Comparison of ENCODE assay signal across 13 cellular contexts in genomic region chr7:51314726-51315125, GRCh38. TPM values are rescaled to one million over a fixed set of nuclear protein-coding genes. Genes with fewer than 3 reads are reported as not detected.
DNase-seq lines count a peak whose midpoint lies in the region; ATAC-seq and TF ChIP-seq lines count a peak whose summit lies in the region.
"Had no signal": no experiment of that assay in that cellular context is flagged by ENCODE, and none has a peak within 500 bp of the region (broad histone marks: within the 10 kb centered on the region; RNA-seq: fewer than 3 reads in every experiment).

No MANE protein-coding gene starts in this region.

- H3K27me3 ChIP-seq in CD8-positive, alpha-beta T cell (ENCODE audit: insufficient read depth, low read length) = no peaks in the 10 kb centered on the region

- peaks cover 39% of the 10 kb centered on the region for H3K27me3 Mint-ChIP-seq in CD8-positive, alpha-beta T cell (ENCODE audit: low read depth)

- H3K9me3 Mint-ChIP-seq in CD8-positive, alpha-beta T cell = no peaks in the 10 kb centered on the region

- no peak overlapping the region for H3K27ac Mint-ChIP-seq in CD8-positive, alpha-beta T cell

- POLR2A ChIA-PET in CD8-positive, alpha-beta T cell (lab: Charles Lee) = no interaction called here

- CTCF ChIA-PET in CD8-positive, alpha-beta T cell (lab: Charles Lee) = no interaction called here

- no peaks in the 10 kb centered on the region for H3K9me3 ChIP-seq in CD8-positive, alpha-beta T cell (ENCODE audit: low read length)
- H3K9me3 ChIP-seq: BE2C had no signal

- H3K27ac ChIP-seq in cingulate gyrus (ENCODE audit: low read depth, low read length) = peak overlapping the region; percentile 98
- H3K27ac ChIP-seq in CD8-positive, alpha-beta T cell (ENCODE audit: low read depth, low read length) = no peak overlapping the region

- H3K4me3 ChIP-seq in CD8-positive, alpha-beta T cell (ENCODE audit: low read depth, low read length) = no peak overlapping the region
- H3K4me3 ChIP-seq: lung had no signal

- no peak for TF ChIP-seq CTCF in CD8-positive, alpha-beta T cell (IDR thresholded peaks at IDR 0.05)

- no peaks in the 10 kb centered on the region for H3K36me3 Mint-ChIP-seq in CD8-positive, alpha-beta T cell

- no peaks in the 10 kb centered on the region for H3K4me1 ChIP-seq in CD8-positive, alpha-beta T cell (ENCODE audit: insufficient read depth, low read length)
- H3K4me1 ChIP-seq: BE2C had no signal

- peak; percentile 84 for DNase-seq in ACHN
- DNase-seq in NCI-H2029 treated with DMSO at 0.1 percent for 48 hours (lab: John Stamatoyannopoulos, UW) = peak; percentile 48
- DNase-seq in mucosa of gallbladder (ENCODE audit: low spot score) = peak; percentile 26
- no peak for DNase-seq in AML-193 (lab: John Stamatoyannopoulos, UW)
- DNase-seq in CD8-positive, alpha-beta T cell = no peak
- no peak for DNase-seq in activated T-cell treated with anti-CD3 and anti-CD28 coated beads for 4 hours
- DNase-seq: activated CD8-positive, alpha-beta memory T cell treated with anti-CD3 and anti-CD28 coated beads, Interleukin-2, amount 50 U/mL, for 48 hours; BE2C; NCI-H774 had no signal

- in situ Hi-C loops in ACHN (cut with HindIII; ENCODE audit: low pct_ligation_motif_present, low pct_unique_long_range_greater_than_20kb, low sequenced_read_pairs) = no loop called here

- H3K36me3 ChIP-seq in CD8-positive, alpha-beta T cell (ENCODE audit: insufficient read depth, low read length) = no peaks in the 10 kb centered on the region
- H3K36me3 ChIP-seq: BE2C had no signal

- peaks cover 11% of the 10 kb centered on the region for H3K4me1 Mint-ChIP-seq in CD8-positive, alpha-beta T cell (ENCODE audit: low read depth)

- no peak overlapping the region for H3K4me3 Mint-ChIP-seq in CD8-positive, alpha-beta T cell

- ATAC-seq in HG03354 (IDR thresholded peaks at IDR 0.05; ENCODE audit: poor library complexity, severe bottlenecking, unreplicated experiment) = no peak
- no peak for ATAC-seq in CD8-positive, alpha-beta T cell

- intact Hi-C loops in CD8-positive, alpha-beta T cell (cut with DNase I, micrococcal nuclease) = no loop called here

RNA-seq across cellular contexts. Expression of gene COBL, which starts 1.9 kb away (rescaled TPM):
- 87.3 TPM for total RNA-seq in mucosa of gallbladder
- under 1 TPM; 0.19 to 0.30 TPM for total RNA-seq in CD8-positive, alpha-beta T cell
- total RNA-seq: T-helper 1 cell treated with Interleukin-12 subunit alpha and Interleukin-12 subunit beta and Interleukin-4 antibody, amounts not matched to agents 30 ng/mL and 1 ng/mL, for 36 hours had no signal

Comparison
In these comparisons a context has a peak if more than half of its experiments do, and no peak if none do; other contexts are left out.
1. DNase-seq: peak in ACHN (single experiment), NCI-H2029 treated with DMSO at 0.1 percent for 48 hours (single experiment) and mucosa of gallbladder (single experiment); none in AML-193 (0 of 2), CD8-positive, alpha-beta T cell (0 of 7) and activated T-cell treated with anti-CD3 and anti-CD28 coated beads for 4 hours (single experiment).
2. RNA of gene COBL, which starts 1.9 kb away (total RNA-seq): 87.3 TPM in mucosa of gallbladder (single experiment); 0.19 to 0.30 TPM in CD8-positive, alpha-beta T cell; every median in the first group is over 10 times any median in the second.